In genomic region chr1:165403835-165404482, GRCh38 we compare ENCODE assay signal across 8 cellular contexts. TPM values are rescaled to one million over a fixed set of nuclear protein-coding genes. Genes with fewer than 3 reads are reported as not detected.
A peak's percentile ranks its signal among the peaks of the same experiment; 100 is the strongest.
DNase-seq lines count a peak whose midpoint lies in the region; ATAC-seq and TF ChIP-seq lines count a peak whose summit lies in the region.

No MANE protein-coding gene starts in this region.

- H3K27me3 Mint-ChIP-seq in effector memory CD8-positive, alpha-beta T cell = peaks cover 29 to 33% of the 10 kb centered on the region in 2 donors

- peak; percentile 30 for DNase-seq in COLO668 (lab: John Stamatoyannopoulos, UW; ENCODE audit: unreplicated experiment)
- DNase-seq in RPMI8226 = peak; percentile 36
- DNase-seq in effector memory CD8-positive, alpha-beta T cell = peak in 1 of 3 experiments; percentile 13
- peak in 1 of 3 donors; percentile 6 for DNase-seq in mucosa of descending colon
- DNase-seq in NCI-H524 treated with DMSO at 0.1 percent for 48 hours (lab: John Stamatoyannopoulos, UW) = no peak

- TF ChIP-seq CTCF in mucosa of descending colon (IDR thresholded peaks at IDR 0.05) = no peak

- H3K27ac Mint-ChIP-seq in effector memory CD8-positive, alpha-beta T cell = no peak overlapping the region

- intact Hi-C loops in mucosa of descending colon (cut with DNase I, micrococcal nuclease) = no loop called here

- no peaks in the 10 kb centered on the region for H3K36me3 ChIP-seq in mucosa of descending colon (ENCODE audit: low read depth)

- no peaks in the 10 kb centered on the region for H3K4me1 Mint-ChIP-seq in effector memory CD8-positive, alpha-beta T cell (ENCODE audit: low read depth in 2 of 2)

- no peaks in the 10 kb centered on the region for H3K9me3 Mint-ChIP-seq in effector memory CD8-positive, alpha-beta T cell

- H3K4me3 ChIP-seq in mucosa of descending colon = no peak overlapping the region

- ATAC-seq in GM18907 (IDR thresholded peaks at IDR 0.05; ENCODE audit: unreplicated experiment) (peak; percentile 73), HG03565 (IDR thresholded peaks at IDR 0.05; ENCODE audit: unreplicated experiment) (peak; percentile 59), mucosa of descending colon (peak; percentile 53), HG03196 (IDR thresholded peaks at IDR 0.05; ENCODE audit: unreplicated experiment) (no peak)
- peak; percentile 66 for ATAC-seq in effector memory CD8-positive, alpha-beta T cell (replicated peaks)

- no peaks in the 10 kb centered on the region for H3K9me3 ChIP-seq in mucosa of descending colon

- H3K36me3 Mint-ChIP-seq in effector memory CD8-positive, alpha-beta T cell (ENCODE audit: insufficient read depth) = no peaks in the 10 kb centered on the region

- H3K4me1 ChIP-seq in mucosa of descending colon (ENCODE audit: low read depth) = no peaks in the 10 kb centered on the region

- no peak overlapping the region for H3K4me3 Mint-ChIP-seq in effector memory CD8-positive, alpha-beta T cell

RNA-seq across cellular contexts. Expression of gene RXRG, which starts 41.0 kb away (rescaled TPM):
- 1 to 10 TPM in 2 of 3 donors, under 1 TPM in 1; 0.29 to 1.8 (median 1.1) TPM for total RNA-seq in mucosa of descending colon

RNA-seq across cellular contexts. Expression of gene LMX1A, which starts 47.4 kb away (rescaled TPM):
- under 1 TPM; 0.31 to 0.84 (median 0.38) TPM for total RNA-seq in mucosa of descending colon
